ENCODE assay signal across 14 cellular contexts in the genomic region with DNA sequence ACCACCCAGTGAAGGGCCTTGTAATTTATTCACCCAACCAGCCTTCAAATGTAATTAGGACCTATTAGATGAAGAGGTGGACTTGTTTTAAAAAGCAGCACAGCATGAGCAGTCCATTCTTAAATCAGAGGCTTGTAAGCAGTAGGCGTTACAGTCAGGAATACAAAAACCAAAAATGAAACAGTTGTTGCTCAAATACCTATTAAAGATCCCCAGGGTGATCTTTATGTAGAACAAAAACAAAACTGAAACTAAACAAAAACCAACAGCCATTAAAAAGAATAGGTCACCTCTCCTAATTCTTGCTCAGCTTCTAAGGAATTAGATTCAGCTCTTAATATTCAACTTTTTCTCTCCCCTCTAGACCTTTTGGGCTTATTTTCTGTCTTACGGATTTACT.
DNase-seq lines count a peak whose midpoint lies in the region; ATAC-seq and TF ChIP-seq lines count a peak whose summit lies in the region.
"Had no signal": no experiment of that assay in that cellular context is flagged by ENCODE, and none has a peak within 500 bp of the region (broad histone marks: within the 10 kb centered on the region; RNA-seq: fewer than 3 reads in every experiment).

No MANE protein-coding gene starts in this region.

- no peaks in the 10 kb centered on the region for H3K9me3 ChIP-seq in lower lobe of right lung
- H3K9me3 ChIP-seq: mucosa of descending colon had no signal

- in situ Hi-C loops in brain microvascular endothelial cell (cut with HindIII; ENCODE audit: low pct_ligation_motif_present, low sequenced_read_pairs): no loop called here

- H3K4me3 ChIP-seq in GM12865 (ENCODE audit: low read depth, low read length): no peak overlapping the region
- H3K4me3 ChIP-seq in brain microvascular endothelial cell (ENCODE audit: low read depth, low read length): no peak overlapping the region
- no peak overlapping the region for H3K4me3 ChIP-seq in lower lobe of right lung
- H3K4me3 ChIP-seq: mucosa of descending colon had no signal

- H3K27me3 ChIP-seq in brain microvascular endothelial cell (replicated peaks): no peaks in the 10 kb centered on the region
- H3K27me3 ChIP-seq in lower lobe of right lung (ENCODE audit: low read depth): no peaks in the 10 kb centered on the region

- POLR2A ChIA-PET in HEK293T (lab: Yijun Ruan, JAX): no interaction called here

- DNase-seq in GM12865 (ENCODE audit: low read depth) (peak; percentile 14), GM19238 (ENCODE audit: insufficient read length, low spot score) (peak; percentile 34), brain microvascular endothelial cell (no peak), lower lobe of right lung (no peak), HEK293T (ENCODE audit: extremely low spot score) (no peak)
- DNase-seq: activated CD4-positive, alpha-beta T cell treated with anti-CD3 and anti-CD28 coated beads, Interleukin-2, amount 10 ng/mL, durations not matched to agents 24 days and 14 days; activated naive CD4-positive, alpha-beta T cell treated with Interleukin-2 at 50 U/mL for 16 hours; AML-193; mucosa of descending colon; NCI-H69; substantia nigra had no signal

- ATAC-seq in GM21786 (IDR thresholded peaks at IDR 0.05; ENCODE audit: unreplicated experiment): peak; percentile 94
- ATAC-seq in HG03354 (IDR thresholded peaks at IDR 0.05; ENCODE audit: poor library complexity, severe bottlenecking, unreplicated experiment): peak; percentile 92
- ATAC-seq in lower lobe of right lung: no peak
- no peak for ATAC-seq in HG02870 (IDR thresholded peaks at IDR 0.05; ENCODE audit: unreplicated experiment)
- ATAC-seq: mucosa of descending colon had no signal

- intact Hi-C loops in lower lobe of right lung (cut with DNase I): no loop called here

- H3K4me1 ChIP-seq in lower lobe of right lung: no peaks in the 10 kb centered on the region

- H3K27ac ChIP-seq in brain microvascular endothelial cell: no peak overlapping the region
- no peak overlapping the region for H3K27ac ChIP-seq in lower lobe of right lung

- H3K36me3 ChIP-seq in brain microvascular endothelial cell (replicated peaks) (no peaks in the 10 kb centered on the region), lower lobe of right lung (no peaks in the 10 kb centered on the region)

- CTCF ChIA-PET in HEK293T (lab: Yijun Ruan, JAX): no interaction called here

- no peak for TF ChIP-seq CTCF in GM12865 (IDR thresholded peaks at IDR 0.05; ENCODE audit: insufficient read depth, low read depth, low read length, missing control alignments)
- no peak for TF ChIP-seq CTCF in brain microvascular endothelial cell (IDR thresholded peaks at IDR 0.05; ENCODE audit: low read depth, low read length, missing control alignments)
- no peak for TF ChIP-seq CTCF in lower lobe of right lung (IDR thresholded peaks at IDR 0.05)

TF ChIP-seq in HEK293T, 16 proteins besides CTCF, POLR2A, EP300 and RAD21:
- TF ChIP-seq HDGF (IDR thresholded peaks at IDR 0.05; ENCODE audit: borderline replicate concordance) (no peak), ARNT (IDR thresholded peaks at IDR 0.05) (no peak), ZNF384 (IDR thresholded peaks at IDR 0.05) (no peak), FOXA1 (IDR thresholded peaks at IDR 0.05) (no peak), L3MBTL2 (conservative IDR thresholded peaks at IDR 0.05) (no peak), LEF1 (IDR thresholded peaks at IDR 0.05; ENCODE audit: borderline replicate concordance) (no peak), SUZ12 (IDR thresholded peaks at IDR 0.05) (no peak)
- TF ChIP-seq, protein P1, sequence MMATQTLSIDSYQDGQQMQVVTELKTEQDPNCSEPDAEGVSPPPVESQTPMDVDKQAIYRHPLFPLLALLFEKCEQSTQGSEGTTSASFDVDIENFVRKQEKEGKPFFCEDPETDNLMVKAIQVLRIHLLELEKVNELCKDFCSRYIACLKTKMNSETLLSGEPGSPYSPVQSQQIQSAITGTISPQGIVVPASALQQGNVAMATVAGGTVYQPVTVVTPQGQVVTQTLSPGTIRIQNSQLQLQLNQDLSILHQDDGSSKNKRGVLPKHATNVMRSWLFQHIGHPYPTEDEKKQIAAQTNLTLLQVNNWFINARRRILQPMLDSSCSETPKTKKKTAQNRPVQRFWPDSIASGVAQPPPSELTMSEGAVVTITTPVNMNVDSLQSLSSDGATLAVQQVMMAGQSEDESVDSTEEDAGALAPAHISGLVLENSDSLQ (IDR thresholded peaks at IDR 0.05): no peak

Comparison
In these comparisons a context has a peak if more than half of its experiments do, and no peak if none do; other contexts are left out.
1. DNase-seq: peak in GM12865 (single experiment) and GM19238 (single experiment); none in brain microvascular endothelial cell (single experiment), lower lobe of right lung (single experiment) and HEK293T (single experiment).
2. ATAC-seq: peak in GM21786 (single experiment) and HG03354 (single experiment); none in lower lobe of right lung (0 of 2) and HG02870 (single experiment).